In genomic region chr4:112247021-112247420, GRCh38 we compare ENCODE assay signal across 33 cellular contexts.
"Had no signal": no experiment of that assay in that cellular context is flagged by ENCODE, and none has a peak within 500 bp of the region (broad histone marks: within the 10 kb centered on the region; RNA-seq: fewer than 3 reads in every experiment).

No MANE protein-coding gene starts in this region.

- H3K27me3 ChIP-seq: body of pancreas, breast epithelium, Peyer's patch, SJSA1 had no signal

- H3K4me2 ChIP-seq: SK-N-SH had no signal

- H3K27ac Mint-ChIP-seq: activated CD4-positive, alpha-beta T cell treated with anti-CD3 and anti-CD28 coated beads for 36 hours; activated CD4-positive, alpha-beta T cell treated with anti-CD3 and anti-CD28 coated beads, Interleukin-2, amount 10 ng/mL, durations not matched to agents 7 days and 5 days; activated CD8-positive, alpha-beta T cell treated with anti-CD3 and anti-CD28 coated beads, Interleukin-2, amount 10 ng/mL, durations not matched to agents 7 days and 5 days; activated naive CD4-positive, alpha-beta T cell treated with anti-CD3 and anti-CD28 coated beads, Interleukin-2, amount 10 ng/mL, durations not matched to agents 7 days and 5 days; activated naive CD8-positive, alpha-beta T cell; activated T-cell treated with anti-CD3 and anti-CD28 coated beads, Interleukin-2, amount 50 U/mL, for 24 hours; T-helper 1 cell treated with Interleukin-12 subunit alpha and Interleukin-12 subunit beta and Interleukin-4 antibody, amounts not matched to agents 30 μg/mL and 1 μg/mL, for 36 hours; T-helper 2 cell treated with Interferon-gamma antibody and Interleukin-4, amounts not matched to agents 5 μg/mL and 100 μg/mL, for 36 hours had no signal

- H3K27me3 Mint-ChIP-seq: activated CD4-positive, alpha-beta T cell treated with anti-CD3 and anti-CD28 coated beads for 36 hours; activated CD4-positive, alpha-beta T cell treated with anti-CD3 and anti-CD28 coated beads, Interleukin-2, amount 10 ng/mL, durations not matched to agents 7 days and 5 days; activated naive CD4-positive, alpha-beta T cell treated with anti-CD3 and anti-CD28 coated beads, Interleukin-2, amount 10 ng/mL, durations not matched to agents 7 days and 5 days; activated naive CD8-positive, alpha-beta T cell; activated T-cell treated with anti-CD3 and anti-CD28 coated beads, Interleukin-2, amount 50 U/mL, for 24 hours had no signal

- H3K36me3 Mint-ChIP-seq: activated naive CD4-positive, alpha-beta T cell treated with anti-CD3 and anti-CD28 coated beads, Interleukin-2, amount 10 ng/mL, durations not matched to agents 7 days and 5 days had no signal

- DNase-seq: activated CD4-positive, alpha-beta T cell treated with anti-CD3 and anti-CD28 coated beads for 36 hours; activated CD4-positive, alpha-beta T cell treated with anti-CD3 and anti-CD28 coated beads, Interleukin-2, amount 10 ng/mL, durations not matched to agents 7 days and 5 days; activated CD4-positive, alpha-beta T cell treated with anti-CD3 and anti-CD28 coated beads, Interleukin-2, amount 50 U/mL, for 48 hours; activated CD8-positive, alpha-beta T cell treated with anti-CD3 and anti-CD28 coated beads, Interleukin-2, amount 10 ng/mL, durations not matched to agents 7 days and 5 days; activated effector memory CD4-positive, alpha-beta T cell treated with Interleukin-2 at 50 U/mL for 16 hours; activated naive CD4-positive, alpha-beta T cell treated with anti-CD3 and anti-CD28 coated beads, Interleukin-2, amount 10 ng/mL, durations not matched to agents 7 days and 5 days; activated T-cell treated with anti-CD3 and anti-CD28 coated beads, Interleukin-2, amount 50 U/mL, for 24 hours; amniotic stem cell; body of pancreas; Kasumi-1; MM.1S; MV-4-11; NCI-H1092; NCI-H1436 treated with DMSO at 0.1 percent for 48 hours; NCI-H1694 treated with DMSO at 0.1 percent for 48 hours; NCI-H2029 treated with DMSO at 0.1 percent for 48 hours; NCI-H2107; NCI-H2171; NCI-H510A; NCI-H526; NCI-H748 treated with DMSO at 0.1 percent for 48 hours; NK-92 treated with Interleukin-12 subunit alpha and Interleukin-12 subunit beta, amount 100 ng/mL, for 24 hours; PC-3; Peyer's patch; RPMI8226; SHP77 treated with DMSO at 0.1 percent for 48 hours; SK-N-SH had no signal

- H3K9ac ChIP-seq: SK-N-SH had no signal

- H3K36me3 ChIP-seq: breast epithelium, Peyer's patch, SJSA1 had no signal

- H3K4me3 Mint-ChIP-seq: activated CD4-positive, alpha-beta T cell treated with anti-CD3 and anti-CD28 coated beads for 36 hours; activated CD4-positive, alpha-beta T cell treated with anti-CD3 and anti-CD28 coated beads, Interleukin-2, amount 10 ng/mL, durations not matched to agents 7 days and 5 days; activated CD8-positive, alpha-beta T cell treated with anti-CD3 and anti-CD28 coated beads, Interleukin-2, amount 10 ng/mL, durations not matched to agents 7 days and 5 days; activated naive CD4-positive, alpha-beta T cell treated with anti-CD3 and anti-CD28 coated beads, Interleukin-2, amount 10 ng/mL, durations not matched to agents 7 days and 5 days; activated naive CD8-positive, alpha-beta T cell; activated T-cell treated with anti-CD3 and anti-CD28 coated beads, Interleukin-2, amount 50 U/mL, for 24 hours; T-helper 1 cell treated with Interleukin-12 subunit alpha and Interleukin-12 subunit beta and Interleukin-4 antibody, amounts not matched to agents 30 μg/mL and 1 μg/mL, for 36 hours; T-helper 2 cell treated with Interferon-gamma antibody and Interleukin-4, amounts not matched to agents 5 μg/mL and 100 μg/mL, for 36 hours had no signal

- H3K4me1 Mint-ChIP-seq: activated CD4-positive, alpha-beta T cell treated with anti-CD3 and anti-CD28 coated beads, Interleukin-2, amount 10 ng/mL, durations not matched to agents 7 days and 5 days; activated naive CD4-positive, alpha-beta T cell treated with anti-CD3 and anti-CD28 coated beads, Interleukin-2, amount 10 ng/mL, durations not matched to agents 7 days and 5 days had no signal

- H3K9me3 Mint-ChIP-seq: activated CD4-positive, alpha-beta T cell treated with anti-CD3 and anti-CD28 coated beads, Interleukin-2, amount 10 ng/mL, durations not matched to agents 7 days and 5 days; activated naive CD4-positive, alpha-beta T cell treated with anti-CD3 and anti-CD28 coated beads, Interleukin-2, amount 10 ng/mL, durations not matched to agents 7 days and 5 days; activated T-cell treated with anti-CD3 and anti-CD28 coated beads, Interleukin-2, amount 50 U/mL, for 24 hours; T-helper 1 cell treated with Interleukin-12 subunit alpha and Interleukin-12 subunit beta and Interleukin-4 antibody, amounts not matched to agents 30 μg/mL and 1 μg/mL, for 36 hours; T-helper 2 cell treated with Interferon-gamma antibody and Interleukin-4, amounts not matched to agents 5 μg/mL and 100 μg/mL, for 36 hours had no signal

- H3K4me3 ChIP-seq: body of pancreas, breast epithelium, Peyer's patch, SJSA1 had no signal

- H3K4me1 ChIP-seq: breast epithelium, Peyer's patch had no signal

- H3K9me3 ChIP-seq: body of pancreas, breast epithelium, Peyer's patch, SJSA1, SK-N-SH had no signal

- H3K27ac ChIP-seq: body of pancreas, breast epithelium, Peyer's patch, SJSA1 had no signal

- ATAC-seq: activated CD4-positive, alpha-beta T cell treated with anti-CD3 and anti-CD28 coated beads for 36 hours; activated CD4-positive, CD25-positive, alpha-beta regulatory T cell treated with anti-CD3 and anti-CD28 coated beads, Interleukin-2, amount 50 U/mL, for 24 hours; activated CD8-positive, alpha-beta T cell treated with anti-CD3 and anti-CD28 coated beads, Interleukin-2, amount 10 ng/mL, durations not matched to agents 7 days and 5 days; body of pancreas; PC-3 had no signal
